ENCODE assay signal across 32 cellular contexts in the genomic region with DNA sequence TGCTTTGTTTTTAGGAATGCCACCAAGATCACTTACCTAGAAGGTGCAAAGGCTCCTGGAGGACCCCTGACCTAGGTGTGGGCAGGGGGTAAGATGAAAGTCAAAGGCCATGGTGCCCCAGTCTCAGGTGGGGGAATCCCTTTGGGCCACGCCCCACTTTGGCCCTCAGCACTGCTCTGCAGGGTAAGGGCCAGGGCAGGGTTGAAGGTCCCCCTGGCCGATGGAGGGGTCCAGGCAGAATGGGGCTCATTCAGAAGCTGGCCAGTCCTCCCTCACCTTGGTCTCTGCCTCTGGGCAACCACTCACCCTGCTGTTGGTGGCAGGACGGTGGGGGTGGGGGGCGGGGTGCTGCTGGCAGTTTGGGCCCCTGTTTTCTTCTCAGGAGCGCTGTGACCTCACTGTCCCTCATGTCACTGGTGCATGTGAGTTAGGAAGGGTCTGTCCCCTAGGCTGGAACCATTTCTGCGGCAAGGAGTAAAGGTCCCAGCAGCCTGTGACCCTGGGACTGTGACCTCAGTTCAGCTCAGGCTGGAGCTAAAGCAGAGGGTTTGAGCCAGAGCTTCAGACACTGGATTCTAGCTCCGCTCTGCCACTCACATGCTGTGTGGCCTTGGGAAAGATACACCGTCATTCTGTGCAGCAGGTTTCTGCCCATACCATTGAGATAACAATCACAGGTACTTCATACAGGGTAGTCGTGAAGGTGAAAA. TPM values are rescaled to one million over a fixed set of nuclear protein-coding genes. Genes with fewer than 3 reads are reported as not detected.
"Had no signal": no experiment of that assay in that cellular context is flagged by ENCODE, and none has a peak within 500 bp of the region (broad histone marks: within the 10 kb centered on the region; RNA-seq: fewer than 3 reads in every experiment).

No MANE protein-coding gene starts in this region.

- ATAC-seq: esophagus mucosa; heart left ventricle; left colon; lower lobe of right lung; natural killer cell; stimulated activated memory B cell treated with anti-CD40 and anti-IgM and Interleukin-4, amounts not matched to agents 10 μg/mL and 1 μg/mL and 100 μg/mL, for 72 hours; stimulated activated naive CD8-positive, alpha-beta T cell treated with anti-CD3 and anti-CD28 coated beads, Interleukin-15, amount 100 ng/mL, for 72 hours; upper lobe of right lung had no signal

- H3K27ac ChIP-seq: adrenal gland, brain microvascular endothelial cell, lower lobe of right lung, neutrophil, ovary, upper lobe of right lung, VCaP had no signal

- H3K4me2 ChIP-seq: smooth muscle cell had no signal

- H3K27me3 ChIP-seq: adrenal gland, ascending aorta, brain microvascular endothelial cell, ovary, upper lobe of right lung had no signal

- H3K4me3 ChIP-seq: adrenal gland, ascending aorta, heart left ventricle, lower lobe of right lung, ovary, smooth muscle cell, upper lobe of right lung had no signal

- FAIRE-seq: kidney had no signal

- H3K9me3 ChIP-seq: adrenal gland, neutrophil, ovary had no signal

- DNase-seq: activated CD4-positive, alpha-beta T cell treated with anti-CD3 and anti-CD28 coated beads for 48 hours; activated CD4-positive, alpha-beta T cell treated with anti-CD3 and anti-CD28 coated beads, Interleukin-2, amount 50 U/mL, for 48 hours; activated CD8-positive, alpha-beta memory T cell treated with anti-CD3 and anti-CD28 coated beads for 24 hours; activated effector memory CD4-positive, alpha-beta T cell treated with anti-CD3 and anti-CD28 coated beads, Interleukin-2, amount 50 U/mL, for 16 hours; activated naive CD4-positive, alpha-beta T cell treated with anti-CD3 and anti-CD28 coated beads for 36 hours; activated naive CD8-positive, alpha-beta T cell treated with anti-CD3 and anti-CD28 coated beads for 36 hours; adrenal gland; brain microvascular endothelial cell; central memory CD4-positive, alpha-beta T cell; endodermal cell; foreskin fibroblast; hypothalamus; immature natural killer cell; kidney; left colon; lower lobe of right lung; mesenchymal stem cell; natural killer cell; ovary; stimulated activated CD4-positive, alpha-beta T cell treated with anti-CD3 and anti-CD28 coated beads, Interleukin-1b, Interleukin-23, amount 100 ng/mL, for 48 hours; stimulated activated CD4-positive, alpha-beta T cell treated with anti-CD3 and anti-CD28 coated beads, Interleukin-4, amount 100 ng/mL, for 4 hours; stimulated activated CD8-positive, alpha-beta memory T cell treated with anti-CD3 and anti-CD28 coated beads, Interleukin-4, amount 100 ng/mL, for 48 hours; stimulated activated naive CD8-positive, alpha-beta T cell treated with anti-CD3 and anti-CD28 coated beads, Interleukin-15, amount 100 ng/mL, for 72 hours; substantia nigra; upper lobe of right lung had no signal

- H3K36me3 ChIP-seq: adrenal gland, ascending aorta, brain microvascular endothelial cell, heart left ventricle, lower lobe of right lung, neutrophil, ovary, upper lobe of right lung had no signal

RNA-seq across cellular contexts. Expression of gene ASS1, which starts 1.9 kb away (rescaled TPM):
- polyA plus RNA-seq: immature natural killer cell had no signal
